In genomic region chr12:12788675-12789368, GRCh38 we compare ENCODE assay signal across 1 cellular context.
TF ChIP-seq lines count a peak whose summit lies in the region.

No MANE protein-coding gene starts in this region.

TF ChIP-seq in IMR-90, 13 proteins besides CTCF, POLR2A, EP300 and RAD21:
- TF ChIP-seq CEBPB (IDR thresholded peaks at IDR 0.05; ENCODE audit: low read depth, low read length) (no peak), RFX5 (IDR thresholded peaks at IDR 0.05; ENCODE audit: low read depth, low read length) (no peak), CHD1 (IDR thresholded peaks at IDR 0.05; ENCODE audit: low read depth, low read length) (no peak), RCOR1 (IDR thresholded peaks at IDR 0.05; ENCODE audit: insufficient replicate concordance, low read length) (no peak), SMC3 (IDR thresholded peaks at IDR 0.05; ENCODE audit: low read depth, low read length) (peak; percentile 76), MXI1 (IDR thresholded peaks at IDR 0.05; ENCODE audit: borderline replicate concordance, low read depth, low read length) (no peak), MAFK (IDR thresholded peaks at IDR 0.05; ENCODE audit: low read depth, low read length) (no peak)
- TF ChIP-seq, protein P1, sequence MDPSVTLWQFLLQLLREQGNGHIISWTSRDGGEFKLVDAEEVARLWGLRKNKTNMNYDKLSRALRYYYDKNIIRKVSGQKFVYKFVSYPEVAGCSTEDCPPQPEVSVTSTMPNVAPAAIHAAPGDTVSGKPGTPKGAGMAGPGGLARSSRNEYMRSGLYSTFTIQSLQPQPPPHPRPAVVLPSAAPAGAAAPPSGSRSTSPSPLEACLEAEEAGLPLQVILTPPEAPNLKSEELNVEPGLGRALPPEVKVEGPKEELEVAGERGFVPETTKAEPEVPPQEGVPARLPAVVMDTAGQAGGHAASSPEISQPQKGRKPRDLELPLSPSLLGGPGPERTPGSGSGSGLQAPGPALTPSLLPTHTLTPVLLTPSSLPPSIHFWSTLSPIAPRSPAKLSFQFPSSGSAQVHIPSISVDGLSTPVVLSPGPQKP (IDR thresholded peaks at IDR 0.05; ENCODE audit: borderline replicate concordance, low read depth, low read length) = no peak
